ENCODE assay signal across 19 cellular contexts in the genomic region with DNA sequence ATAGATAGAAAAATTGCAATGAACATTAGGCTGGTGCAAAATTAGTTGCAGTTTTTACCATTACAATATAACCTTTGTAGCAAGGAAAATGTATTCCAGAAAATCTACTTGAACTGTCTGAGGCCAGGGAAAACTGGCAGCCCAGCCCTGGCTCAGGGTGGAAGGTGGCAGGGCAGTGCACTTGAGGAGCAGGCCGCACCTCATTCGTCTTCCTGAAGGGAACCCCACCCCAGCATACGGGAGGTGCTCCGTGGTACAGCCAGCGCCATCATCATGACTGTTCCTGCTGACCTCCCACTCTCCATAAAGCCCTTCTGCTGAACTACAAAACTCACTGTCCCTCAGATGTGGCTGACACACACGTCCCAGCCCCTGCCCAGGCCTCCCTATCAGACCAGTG.
DNase-seq lines count a peak whose midpoint lies in the region; ATAC-seq lines count a peak whose summit lies in the region.
"Had no signal": no experiment of that assay in that cellular context is flagged by ENCODE, and none has a peak within 500 bp of the region (broad histone marks: within the 10 kb centered on the region; RNA-seq: fewer than 3 reads in every experiment).

No MANE protein-coding gene starts in this region.

- CTCF ChIA-PET in CD4-positive, alpha-beta memory T cell (lab: Charles Lee; ENCODE audit: partially characterized antibody), result no interaction called here

- H3K27ac Mint-ChIP-seq in activated T-cell treated with anti-CD3 and anti-CD28 coated beads, Interleukin-2, amount 50 U/mL, for 24 hours, result peak overlapping the region; percentile 77
- H3K27ac Mint-ChIP-seq in activated T-cell treated with anti-CD3 and anti-CD28 coated beads, Interleukin-2, amount 50 U/mL, for 72 hours, result no peak overlapping the region
- peak overlapping the region in 4 of 7 donors; percentile 25 to 78 (median 52) for H3K27ac Mint-ChIP-seq in CD4-positive, alpha-beta memory T cell
- H3K27ac Mint-ChIP-seq in stimulated activated effector memory CD8-positive, alpha-beta T cell treated with anti-CD3 and anti-CD28 coated beads, Interleukin-12 subunit alpha, Interleukin-12 subunit beta, amount 100 ng/mL, for 72 hours, result peak overlapping the region; percentile 69

- H3K27me3 Mint-ChIP-seq in activated T-cell treated with anti-CD3 and anti-CD28 coated beads, Interleukin-2, amount 50 U/mL, for 24 hours, result no peaks in the 10 kb centered on the region
- no peaks in the 10 kb centered on the region for H3K27me3 Mint-ChIP-seq in activated T-cell treated with anti-CD3 and anti-CD28 coated beads, Interleukin-2, amount 50 U/mL, for 72 hours (ENCODE audit: low read depth)
- H3K27me3 Mint-ChIP-seq in CD4-positive, alpha-beta memory T cell, result no peaks in the 10 kb centered on the region

- H3K36me3 ChIP-seq in CD4-positive, alpha-beta memory T cell (ENCODE audit: insufficient read depth, low read length), result peaks cover 67% of the 10 kb centered on the region
- H3K36me3 ChIP-seq in muscle layer of duodenum (ENCODE audit: control insufficient read depth in 1 of 2, insufficient read depth in 2 of 2, low read length in 2 of 2), result peaks cover 73 to 86% of the 10 kb centered on the region in 2 donors
- peaks cover 47% of the 10 kb centered on the region for H3K36me3 ChIP-seq in HAP-1 (replicated peaks)

- no peak overlapping the region for H3K4me3 ChIP-seq in CD4-positive, alpha-beta memory T cell (ENCODE audit: low read length in 2 of 2)
- no peak overlapping the region for H3K4me3 ChIP-seq in muscle layer of duodenum (ENCODE audit: low read depth in 1 of 2, low read length in 2 of 2)
- H3K4me3 ChIP-seq in HAP-1, result no peak overlapping the region

- intact Hi-C loops in CD4-positive, alpha-beta memory T cell (cut with micrococcal nuclease), result no loop called here

- no peak overlapping the region for H3K27ac ChIP-seq in CD4-positive, alpha-beta memory T cell (ENCODE audit: low read depth, low read length)
- peak overlapping the region; percentile 27 for H3K27ac ChIP-seq in muscle layer of duodenum (ENCODE audit: low read length)
- H3K27ac ChIP-seq: C4-2B had no signal

- no peaks in the 10 kb centered on the region for H3K9me3 ChIP-seq in CD4-positive, alpha-beta memory T cell (ENCODE audit: control insufficient read depth in 1 of 2, low read length in 2 of 2)
- H3K9me3 ChIP-seq in muscle layer of duodenum (ENCODE audit: control insufficient read depth in 1 of 2, low read length in 2 of 2) (no peaks in the 10 kb centered on the region), HAP-1 (no peaks in the 10 kb centered on the region)

- peaks cover 100% of the 10 kb centered on the region for H3K36me3 Mint-ChIP-seq in activated T-cell treated with anti-CD3 and anti-CD28 coated beads, Interleukin-2, amount 50 U/mL, for 24 hours (ENCODE audit: low read depth)
- peaks cover 13 to 26% of the 10 kb centered on the region in 2 donors for H3K36me3 Mint-ChIP-seq in activated T-cell treated with anti-CD3 and anti-CD28 coated beads, Interleukin-2, amount 50 U/mL, for 72 hours (ENCODE audit: insufficient read depth in 2 of 2)
- peaks cover 55 to 83% of the 10 kb centered on the region in 2 donors for H3K36me3 Mint-ChIP-seq in CD4-positive, alpha-beta memory T cell
- H3K36me3 Mint-ChIP-seq in stimulated activated effector memory CD8-positive, alpha-beta T cell treated with anti-CD3 and anti-CD28 coated beads, Interleukin-12 subunit alpha, Interleukin-12 subunit beta, amount 100 ng/mL, for 72 hours, result peaks cover 98% of the 10 kb centered on the region

- H3K4me3 Mint-ChIP-seq in activated T-cell treated with anti-CD3 and anti-CD28 coated beads, Interleukin-2, amount 50 U/mL, for 24 hours, result no peak overlapping the region
- no peak overlapping the region for H3K4me3 Mint-ChIP-seq in activated T-cell treated with anti-CD3 and anti-CD28 coated beads, Interleukin-2, amount 50 U/mL, for 72 hours
- H3K4me3 Mint-ChIP-seq in CD4-positive, alpha-beta memory T cell, result no peak overlapping the region
- no peak overlapping the region for H3K4me3 Mint-ChIP-seq in stimulated activated effector memory CD8-positive, alpha-beta T cell treated with anti-CD3 and anti-CD28 coated beads, Interleukin-12 subunit alpha, Interleukin-12 subunit beta, amount 100 ng/mL, for 72 hours

- POLR2A ChIA-PET in CD4-positive, alpha-beta memory T cell (lab: Charles Lee; ENCODE audit: partially characterized antibody), result no interaction called here

- H3K27me3 ChIP-seq in CD4-positive, alpha-beta memory T cell (ENCODE audit: insufficient read depth, low read length), result no peaks in the 10 kb centered on the region
- H3K27me3 ChIP-seq in muscle layer of duodenum (ENCODE audit: low read depth, low read length) (no peaks in the 10 kb centered on the region), HAP-1 (ENCODE audit: low read depth) (no peaks in the 10 kb centered on the region)

- no peak for DNase-seq in activated T-cell treated with anti-CD3 and anti-CD28 coated beads, Interleukin-2, amount 50 U/mL, for 24 hours
- DNase-seq in activated T-cell treated with anti-CD3 and anti-CD28 coated beads, Interleukin-2, amount 50 U/mL, for 72 hours, result no peak
- DNase-seq in CD4-positive, alpha-beta memory T cell, result no peak
- DNase-seq in stimulated activated effector memory CD8-positive, alpha-beta T cell treated with anti-CD3 and anti-CD28 coated beads, Interleukin-12 subunit alpha, Interleukin-12 subunit beta, amount 100 ng/mL, for 72 hours (ENCODE audit: low spot score in 2 of 2), result no peak
- DNase-seq in HAP-1 (ENCODE audit: low spot score in 2 of 2), result no peak
- no peak for DNase-seq in 8988T
- DNase-seq: DMS53, GDM1, Karpas-422, MV-4-11, NCI-H1105 treated with DMSO at 0.1 percent for 48 hours, NCI-H2029 treated with DMSO at 0.1 percent for 48 hours, NCI-H2171, NCI-H345, NCI-H524, OCI-M1 had no signal

- no peak for ATAC-seq in activated T-cell treated with anti-CD3 and anti-CD28 coated beads, Interleukin-2, amount 50 U/mL, for 72 hours (replicated peaks in 1 of 2)
- no peak for ATAC-seq in stimulated activated effector memory CD8-positive, alpha-beta T cell treated with anti-CD3 and anti-CD28 coated beads, Interleukin-12 subunit alpha, Interleukin-12 subunit beta, amount 100 ng/mL, for 72 hours
- ATAC-seq in HG03520 (IDR thresholded peaks at IDR 0.05; ENCODE audit: unreplicated experiment), result no peak

- H3K4me1 Mint-ChIP-seq in activated T-cell treated with anti-CD3 and anti-CD28 coated beads, Interleukin-2, amount 50 U/mL, for 24 hours (ENCODE audit: low read depth), result no peaks in the 10 kb centered on the region
- H3K4me1 Mint-ChIP-seq in activated T-cell treated with anti-CD3 and anti-CD28 coated beads, Interleukin-2, amount 50 U/mL, for 72 hours (ENCODE audit: low read depth), result no peaks in the 10 kb centered on the region
- H3K4me1 Mint-ChIP-seq in CD4-positive, alpha-beta memory T cell, result no peaks in the 10 kb centered on the region
- H3K4me1 Mint-ChIP-seq in stimulated activated effector memory CD8-positive, alpha-beta T cell treated with anti-CD3 and anti-CD28 coated beads, Interleukin-12 subunit alpha, Interleukin-12 subunit beta, amount 100 ng/mL, for 72 hours, result no peaks in the 10 kb centered on the region

- in situ Hi-C loops in HAP-1 (cut with MboI; ENCODE audit: low sequenced_read_pairs), result loop anchor here (5.0 kb wide), 1 partner anchor 264 kb away; no protein-coding TSS in a partner anchor

- no peaks in the 10 kb centered on the region for H3K9me3 Mint-ChIP-seq in activated T-cell treated with anti-CD3 and anti-CD28 coated beads, Interleukin-2, amount 50 U/mL, for 24 hours
- no peaks in the 10 kb centered on the region for H3K9me3 Mint-ChIP-seq in activated T-cell treated with anti-CD3 and anti-CD28 coated beads, Interleukin-2, amount 50 U/mL, for 72 hours
- H3K9me3 Mint-ChIP-seq in CD4-positive, alpha-beta memory T cell, result no peaks in the 10 kb centered on the region
- H3K9me3 Mint-ChIP-seq in stimulated activated effector memory CD8-positive, alpha-beta T cell treated with anti-CD3 and anti-CD28 coated beads, Interleukin-12 subunit alpha, Interleukin-12 subunit beta, amount 100 ng/mL, for 72 hours, result no peaks in the 10 kb centered on the region

- H3K4me1 ChIP-seq in CD4-positive, alpha-beta memory T cell (ENCODE audit: insufficient read depth, low read length), result no peaks in the 10 kb centered on the region
- peaks cover 0 to 5% of the 10 kb centered on the region in 2 donors for H3K4me1 ChIP-seq in muscle layer of duodenum (ENCODE audit: control insufficient read depth in 1 of 2, insufficient read depth in 2 of 2, low read length in 2 of 2)
- H3K4me1 ChIP-seq in HAP-1, result no peaks in the 10 kb centered on the region
